In the genomic region with DNA sequence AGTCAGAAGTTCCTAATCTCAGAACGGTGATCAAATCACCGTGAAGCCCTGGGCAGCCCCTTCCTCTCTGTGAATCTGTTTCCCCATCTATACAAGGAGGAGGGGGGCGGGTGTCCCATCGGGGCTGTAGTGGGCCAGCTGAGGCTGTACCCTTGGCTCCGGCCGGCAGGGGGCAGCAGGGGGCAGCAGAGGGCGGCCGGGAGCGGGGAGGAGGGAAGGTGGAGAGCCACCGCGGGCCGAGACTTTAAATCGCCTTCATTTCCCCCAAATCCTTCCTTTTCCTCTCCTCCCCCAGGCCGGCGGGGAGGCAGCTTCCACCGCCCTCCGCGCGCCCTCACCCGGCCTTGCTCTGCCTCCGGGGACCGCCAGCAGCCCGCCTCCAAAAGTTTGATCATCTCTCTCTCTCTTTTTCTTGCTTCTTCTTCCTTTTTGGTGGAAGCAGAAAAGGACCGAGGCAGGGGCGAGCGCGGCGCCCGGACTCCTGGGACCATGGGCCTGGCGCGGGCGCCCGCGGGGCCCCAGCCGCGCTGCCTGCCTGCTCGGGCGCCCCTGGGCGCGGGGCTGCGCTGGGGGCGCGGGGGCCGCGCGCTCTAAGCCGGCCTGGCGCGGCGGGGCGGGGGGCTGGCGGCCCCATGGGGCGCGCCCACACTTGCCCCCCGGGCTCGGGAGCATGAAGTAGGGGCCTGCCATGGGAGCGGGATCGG, we compare ENCODE assay signal across 8 cellular contexts. TPM values are rescaled to one million over a fixed set of nuclear protein-coding genes. Genes with fewer than 3 reads are reported as not detected.
A peak's percentile ranks its signal among the peaks of the same experiment; 100 is the strongest.
DNase-seq lines count a peak whose midpoint lies in the region; ATAC-seq and TF ChIP-seq lines count a peak whose summit lies in the region.

A gene (plus strand): TSS at position 275 of the 704 bp plus-strand sequence. CDS start 414 bp downstream, at position 689.

- H3K36me3 Mint-ChIP-seq in activated CD4-positive, alpha-beta memory T cell treated with anti-CD3 and anti-CD28 coated beads for 36 hours, result no peaks in the 10 kb centered on the region

- H3K27ac ChIP-seq in duodenal mucosa (ENCODE audit: low read depth, low read length), result no peak within 1 kb of the TSS
- H3K27ac ChIP-seq in right lobe of liver, result peak within 1 kb of the TSS; percentile 67 to 87 (median 85)

- no peaks in the 10 kb centered on the region for H3K36me3 ChIP-seq in duodenal mucosa (ENCODE audit: control insufficient read depth in 1 of 2, insufficient read depth in 2 of 2, low read length in 2 of 2)
- H3K36me3 ChIP-seq in right lobe of liver, result no peaks in the 10 kb centered on the region

- H3K27ac Mint-ChIP-seq in activated CD4-positive, alpha-beta memory T cell treated with anti-CD3 and anti-CD28 coated beads for 36 hours, result peak within 1 kb of the TSS; percentile 50

- DNase-seq in NCI-H1417 (lab: John Stamatoyannopoulos, UW) (peak in 2 of 3 experiments; percentile 59 to 73), NCI-H1417 treated with DMSO at 0.1 percent for 48 hours (lab: John Stamatoyannopoulos, UW) (no peak), NCI-H460 (ENCODE audit: extremely low read depth, low read depth) (peak; percentile 66), right lobe of liver (peak; percentile 87 to 90 (median 87))
- DNase-seq in activated CD4-positive, alpha-beta memory T cell treated with anti-CD3 and anti-CD28 coated beads for 36 hours, result peak; percentile 88
- DNase-seq in stimulated activated CD4-positive, alpha-beta T cell treated with anti-CD3 and anti-CD28 coated beads, Interleukin-2, amount 100 ng/mL, for 48 hours, result peak; percentile 83 to 88

- H3K4me3 ChIP-seq in duodenal mucosa (ENCODE audit: low read depth in 1 of 2, low read length in 2 of 2) (peak within 1 kb of the TSS; percentile 58 to 70), right lobe of liver (peak within 1 kb of the TSS; percentile 60 to 70 (median 67))

- TF ChIP-seq POLR2A in right lobe of liver (IDR thresholded peaks at IDR 0.05), result peak; percentile 27

- H3K27me3 ChIP-seq in duodenal mucosa (ENCODE audit: control insufficient read depth in 1 of 2, insufficient read depth in 2 of 2, low read length in 2 of 2), result peaks cover 21 to 24% of the 10 kb centered on the region in 2 donors
- no peaks in the 10 kb centered on the region for H3K27me3 ChIP-seq in right lobe of liver

- POLR2A ChIA-PET in activated CD4-positive, alpha-beta memory T cell treated with anti-CD3 and anti-CD28 coated beads for 36 hours (lab: Charles Lee), result no interaction called here

- H3K4me1 ChIP-seq in duodenal mucosa (ENCODE audit: control insufficient read depth in 1 of 2, insufficient read depth in 2 of 2, low read length in 2 of 2) (peaks cover 18 to 24% of the 10 kb centered on the region in 2 donors), right lobe of liver (peaks cover 0 to 35% (median 4%) of the 10 kb centered on the region in 4 donors)

- intact Hi-C loops in activated CD4-positive, alpha-beta memory T cell treated with anti-CD3 and anti-CD28 coated beads for 36 hours (cut with micrococcal nuclease), result loop anchor here (1.0 to 5.0 kb wide), 3 partner anchors 48 to 150 kb away; no protein-coding TSS in a partner anchor
- intact Hi-C loops in right lobe of liver (cut with DNase I), result loop anchor here (5.0 to 10.0 kb wide), 2 partner anchors 89 to 147 kb away; no protein-coding TSS in a partner anchor

- H3K9ac ChIP-seq in duodenal mucosa (ENCODE audit: low read depth in 1 of 2, low read length in 2 of 2), result no peak within 1 kb of the TSS

- H3K9me3 Mint-ChIP-seq in activated CD4-positive, alpha-beta memory T cell treated with anti-CD3 and anti-CD28 coated beads for 36 hours, result no peaks in the 10 kb centered on the region

- WGBS in right lobe of liver (ENCODE audit: insufficient coverage, low coverage, low lambda C conversion rate, missing lambda C conversion rate), result 2% methylated on average over 10 of the region's 58 CpGs

- CTCF ChIA-PET in activated CD4-positive, alpha-beta memory T cell treated with anti-CD3 and anti-CD28 coated beads for 36 hours (lab: Charles Lee), result interaction anchor here (0.7 to 4.1 kb wide), 14 partner anchors 10 to 143 kb away, joined by 3 to 49 read pairs (median 6); a partner anchor contains a TSS

- peaks cover 18% of the 10 kb centered on the region for H3K4me1 Mint-ChIP-seq in activated CD4-positive, alpha-beta memory T cell treated with anti-CD3 and anti-CD28 coated beads for 36 hours (ENCODE audit: low read depth)

- H3K27me3 Mint-ChIP-seq in activated CD4-positive, alpha-beta memory T cell treated with anti-CD3 and anti-CD28 coated beads for 36 hours, result peaks cover 31% of the 10 kb centered on the region

- ATAC-seq in HG03045 (IDR thresholded peaks at IDR 0.05; ENCODE audit: unreplicated experiment) (peak; percentile 86), right lobe of liver (peak; percentile 82 to 85 (median 84))

- peak; percentile 94 to 96 (median 95) for TF ChIP-seq CTCF in right lobe of liver (IDR thresholded peaks at IDR 0.05)

- H3K9me3 ChIP-seq in duodenal mucosa (ENCODE audit: control insufficient read depth in 1 of 2, low read length in 2 of 2) (no peaks in the 10 kb centered on the region), right lobe of liver (no peaks in the 10 kb centered on the region)

- peak within 1 kb of the TSS; percentile 81 for H3K4me3 Mint-ChIP-seq in activated CD4-positive, alpha-beta memory T cell treated with anti-CD3 and anti-CD28 coated beads for 36 hours

RNA-seq across cellular contexts. Expression of the gene that starts here (rescaled TPM):
- total RNA-seq in NCI-H460 (2014; rRNA removed; shearing (Covaris generic)), result 1.2 and 2.8 TPM in 2 replicates
- polyA plus RNA-seq in NCI-H460 (2014; cell fraction: nucleus; rRNA removed), result 11.7 and 15.4 TPM in 2 replicates
- total RNA-seq in activated CD4-positive, alpha-beta memory T cell treated with anti-CD3 and anti-CD28 coated beads for 36 hours, result 1 to 10 TPM; 4.0 to 4.1 TPM
- 10 to 100 TPM; 11.8 to 51.9 (median 29.3) TPM for total RNA-seq in right lobe of liver
